Comparison of ENCODE assay signal across 30 cellular contexts in genomic region chr9:87195306-87195705, GRCh38.
DNase-seq lines count a peak whose midpoint lies in the region; ATAC-seq and TF ChIP-seq lines count a peak whose summit lies in the region.
"Had no signal": no experiment of that assay in that cellular context is flagged by ENCODE, and none has a peak within 500 bp of the region (broad histone marks: within the 10 kb centered on the region; RNA-seq: fewer than 3 reads in every experiment).

No MANE protein-coding gene starts in this region.

- H3K79me2 ChIP-seq in GM23248 (ENCODE audit: insufficient read depth), result no peaks in the 10 kb centered on the region

- no peaks in the 10 kb centered on the region for H4K20me1 ChIP-seq in GM23248 (ENCODE audit: insufficient read depth)

- H3K36me3 ChIP-seq in GM23248 (ENCODE audit: low read depth) (no peaks in the 10 kb centered on the region), adipocyte (ENCODE audit: control insufficient read depth, insufficient read depth, low read length, severe bottlenecking) (no peaks in the 10 kb centered on the region), upper lobe of left lung (no peaks in the 10 kb centered on the region)
- H3K36me3 ChIP-seq: BLaER1 treated with 17β-estradiol and CSF1 and Interleukin-3, amounts not matched to agents 10 nM and 100 nM had no signal

- in situ Hi-C loops in GM23248 (cut with MboI), result no loop called here

- no peak for TF ChIP-seq EP300 in upper lobe of left lung (IDR thresholded peaks at IDR 0.05)

- no peaks in the 10 kb centered on the region for H3K27me3 ChIP-seq in GM23248 (replicated peaks; ENCODE audit: insufficient read depth)
- H3K27me3 ChIP-seq in adipocyte (replicated peaks; ENCODE audit: control insufficient read depth, insufficient read depth, low read length), result no peaks in the 10 kb centered on the region
- H3K27me3 ChIP-seq in upper lobe of left lung, result no peaks in the 10 kb centered on the region
- H3K27me3 ChIP-seq: body of pancreas had no signal

- peaks cover 54% of the 10 kb centered on the region for H3F3A ChIP-seq in GM23248 (ENCODE audit: insufficient read depth)

- H3K9ac ChIP-seq in GM23248 (0 out of 2 replicates have a peak overlapping the region, but pooled peaks have one; percentile 70), adipocyte (ENCODE audit: low read length) (peak overlapping the region; percentile 64)
- H3K9ac ChIP-seq: BLaER1 treated with 17β-estradiol and CSF1 and Interleukin-3, amounts not matched to agents 10 nM and 100 nM had no signal

- DNase-seq in GM23248, result peak; percentile 23
- DNase-seq in adipocyte (ENCODE audit: low read depth), result peak; percentile 34
- DNase-seq in fibroblast of mammary gland (ENCODE audit: low read depth), result peak; percentile 64
- peak; percentile 41 for DNase-seq in renal cortical epithelial cell (ENCODE audit: low read depth)
- no peak for DNase-seq in midbrain (lab: John Stamatoyannopoulos, UW)
- no peak for DNase-seq in SHP77 (lab: John Stamatoyannopoulos, UW)
- DNase-seq in upper lobe of left lung, result no peak
- DNase-seq in mesenteric fat pad (ENCODE audit: low spot score), result no peak
- DNase-seq: activated CD4-positive, CD25-positive, alpha-beta regulatory T cell; activated CD8-positive, alpha-beta memory T cell treated with anti-CD3 and anti-CD28 coated beads, Interleukin-2, amount 10 ng/mL, durations not matched to agents 7 days and 5 days; activated naive CD4-positive, alpha-beta T cell; activated naive CD8-positive, alpha-beta T cell treated with anti-CD3 and anti-CD28 coated beads, Interleukin-2, amount 50 U/mL, for 24 hours; activated T-cell treated with anti-CD3 and anti-CD28 coated beads, Interleukin-2, amount 50 U/mL, for 72 hours; body of pancreas; DMS153; hypothalamus; left colon; NCI-H1105; NCI-H187 treated with DMSO at 0.1 percent for 48 hours; NCI-H2171; NCI-H82; stimulated activated CD4-positive, alpha-beta T cell treated with anti-CD3 and anti-CD28 coated beads, Interleukin-15, amount 100 ng/mL, for 24 hours; stimulated activated CD4-positive, alpha-beta T cell treated with anti-CD3 and anti-CD28 coated beads, Interleukin-4, amount 100 ng/mL, for 4 hours; T-helper 17 cell; trophoblast cell had no signal

- H2AFZ ChIP-seq in GM23248, result no peak overlapping the region
- H2AFZ ChIP-seq: GM23338 had no signal

- H3K27ac ChIP-seq in GM23248 (peak overlapping the region; percentile 93; the same call in 1 of the 2 replicates), upper lobe of left lung (no peak overlapping the region)
- H3K27ac ChIP-seq: BLaER1 treated with 17β-estradiol and CSF1 and Interleukin-3, amounts not matched to agents 10 nM and 100 nM had no signal

- H3K9me3 ChIP-seq in GM23248 (ENCODE audit: low read depth) (no peaks in the 10 kb centered on the region), adipocyte (ENCODE audit: control insufficient read depth, low read length) (no peaks in the 10 kb centered on the region), upper lobe of left lung (no peaks in the 10 kb centered on the region)
- H3K9me3 ChIP-seq: BLaER1 treated with 17β-estradiol and CSF1 and Interleukin-3, amounts not matched to agents 10 nM and 100 nM; body of pancreas had no signal

- TF ChIP-seq POLR2A in upper lobe of left lung (IDR thresholded peaks at IDR 0.05), result no peak

- TF ChIP-seq CTCF in fibroblast of mammary gland (conservative IDR thresholded peaks at IDR 0.05; ENCODE audit: control insufficient read depth, insufficient read depth, low read depth, low read length) (no peak), upper lobe of left lung (IDR thresholded peaks at IDR 0.05) (no peak)

- no peak for ATAC-seq in upper lobe of left lung (ENCODE audit: low FRiP score in 2 of 2)
- ATAC-seq: activated CD8-positive, alpha-beta memory T cell treated with anti-CD3 and anti-CD28 coated beads, Interleukin-2, amount 10 ng/mL, durations not matched to agents 7 days and 5 days; activated naive CD8-positive, alpha-beta T cell treated with anti-CD3 and anti-CD28 coated beads, Interleukin-2, amount 50 U/mL, for 24 hours; activated T-cell treated with anti-CD3 and anti-CD28 coated beads, Interleukin-2, amount 50 U/mL, for 72 hours; GM23338; K562; left colon; sciatic nerve; stimulated activated effector memory CD8-positive, alpha-beta T cell treated with anti-CD3 and anti-CD28 coated beads, Interleukin-12 subunit alpha, Interleukin-12 subunit beta, amount 100 ng/mL, for 72 hours; T-helper 17 cell had no signal

- no peak overlapping the region for H3K4me2 ChIP-seq in GM23248 (ENCODE audit: unreplicated experiment)
- H3K4me2 ChIP-seq: GM23338 had no signal

- H3K4me3 ChIP-seq in GM23248 (peak overlapping the region; percentile 52; the same call in 1 of the 2 replicates), adipocyte (ENCODE audit: low read length) (peak overlapping the region; percentile 30), fibroblast of mammary gland (ENCODE audit: control insufficient read depth, low read depth, low read length) (no peak overlapping the region), upper lobe of left lung (no peak overlapping the region)
- H3K4me3 ChIP-seq: BLaER1 treated with 17β-estradiol and CSF1 and Interleukin-3, amounts not matched to agents 10 nM and 100 nM; body of pancreas; GM23338; K562 had no signal

- H3K4me1 ChIP-seq in GM23248 (ENCODE audit: insufficient read depth) (peaks cover 55% of the 10 kb centered on the region), adipocyte (ENCODE audit: control insufficient read depth, insufficient read depth, low read length) (peaks cover 57% of the 10 kb centered on the region), upper lobe of left lung (peaks cover 0 to 3% (median 0%) of the 10 kb centered on the region in 4 donors)
- H3K4me1 ChIP-seq: body of pancreas had no signal

- H3K9me2 ChIP-seq in GM23248 (ENCODE audit: insufficient read depth), result no peaks in the 10 kb centered on the region

Comparison
In these comparisons a context has a peak if more than half of its experiments do, and no peak if none do; other contexts are left out.
1. DNase-seq: peak in GM23248 (single experiment), adipocyte (single experiment), fibroblast of mammary gland (single experiment) and renal cortical epithelial cell (single experiment); none in midbrain (single experiment), SHP77 (0 of 2), upper lobe of left lung (0 of 2) and mesenteric fat pad (single experiment).
2. H3K4me3 ChIP-seq: peak in GM23248 (single experiment) and adipocyte (single experiment); none in fibroblast of mammary gland (single experiment) and upper lobe of left lung (0 of 4).